Comparison of ENCODE assay signal across 8 cellular contexts in the genomic region with DNA sequence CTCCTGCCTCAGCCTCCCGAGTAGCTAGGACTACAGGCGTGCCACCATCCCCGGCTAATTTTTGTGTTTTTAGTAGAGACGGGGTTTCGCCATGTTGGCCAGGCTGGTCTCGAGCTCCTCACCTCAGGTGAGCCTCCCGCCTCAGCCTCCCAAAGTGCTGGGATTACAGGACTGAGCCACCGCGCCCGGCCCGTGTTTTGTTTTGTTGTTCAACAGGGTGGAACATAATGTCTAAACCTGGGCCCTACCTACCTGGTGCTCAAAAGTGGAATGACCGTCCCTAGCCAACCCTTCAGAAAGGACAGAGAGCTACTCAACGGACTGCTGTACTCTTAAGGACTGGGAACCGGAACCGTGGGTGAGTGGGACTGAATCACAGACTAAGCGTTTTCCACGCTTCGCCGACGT. TPM values are rescaled to one million over a fixed set of nuclear protein-coding genes. Genes with fewer than 3 reads are reported as not detected.
A peak's percentile ranks its signal among the peaks of the same experiment; 100 is the strongest.
DNase-seq lines count a peak whose midpoint lies in the region.

No MANE protein-coding gene starts in this region.

- no peaks in the 10 kb centered on the region for H3K27me3 Mint-ChIP-seq in T-helper 2 cell treated with Interferon-gamma antibody and Interleukin-4, amounts not matched to agents 5 μg/mL and 100 μg/mL, for 36 hours (ENCODE audit: low read depth)
- H3K27me3 Mint-ChIP-seq in activated T-helper 1 cell treated with anti-CD3 and anti-CD28 coated beads, Interleukin-12 subunit alpha, Interleukin-12 subunit beta, Interleukin-2, Interleukin-4 antibody, amounts not matched to agents 30 ng/mL and 10 ng/mL and 1 ng/mL, durations not matched to agents 14 hours and 24 hours and 36 hours (ENCODE audit: insufficient read depth), result no peaks in the 10 kb centered on the region

- intact Hi-C loops in activated T-helper 1 cell treated with anti-CD3 and anti-CD28 coated beads, Interleukin-12 subunit alpha, Interleukin-12 subunit beta, Interleukin-2, Interleukin-4 antibody, amounts not matched to agents 30 ng/mL and 10 ng/mL and 1 ng/mL, durations not matched to agents 14 hours and 24 hours and 36 hours (cut with micrococcal nuclease), result loop anchor here (1.0 to 5.0 kb wide), 10 partner anchors 16 to 967 kb away; a partner anchor contains a TSS

- no peaks in the 10 kb centered on the region for H3K9me3 ChIP-seq in iPS-20b (ENCODE audit: insufficient read depth, low read depth, low read length)

- H3K4me3 ChIP-seq in iPS-20b (ENCODE audit: low read length), result peak overlapping the region; percentile 82

- peaks cover 42% of the 10 kb centered on the region for H3K4me1 Mint-ChIP-seq in T-helper 2 cell treated with Interferon-gamma antibody and Interleukin-4, amounts not matched to agents 5 μg/mL and 100 μg/mL, for 36 hours (ENCODE audit: low read depth)
- H3K4me1 Mint-ChIP-seq in activated T-helper 1 cell treated with anti-CD3 and anti-CD28 coated beads, Interleukin-12 subunit alpha, Interleukin-12 subunit beta, Interleukin-2, Interleukin-4 antibody, amounts not matched to agents 30 ng/mL and 10 ng/mL and 1 ng/mL, durations not matched to agents 14 hours and 24 hours and 36 hours (ENCODE audit: low read depth), result peaks cover 46% of the 10 kb centered on the region

- peaks cover 11% of the 10 kb centered on the region for H3K4me1 ChIP-seq in iPS-20b (ENCODE audit: insufficient read depth, low read length)

- peak overlapping the region; percentile 97 for H3K4me3 Mint-ChIP-seq in T-helper 2 cell treated with Interferon-gamma antibody and Interleukin-4, amounts not matched to agents 5 μg/mL and 100 μg/mL, for 36 hours
- peak overlapping the region; percentile 99 for H3K4me3 Mint-ChIP-seq in activated T-helper 1 cell treated with anti-CD3 and anti-CD28 coated beads, Interleukin-12 subunit alpha, Interleukin-12 subunit beta, Interleukin-2, Interleukin-4 antibody, amounts not matched to agents 30 ng/mL and 10 ng/mL and 1 ng/mL, durations not matched to agents 14 hours and 24 hours and 36 hours

- H3K9me3 Mint-ChIP-seq in T-helper 2 cell treated with Interferon-gamma antibody and Interleukin-4, amounts not matched to agents 5 μg/mL and 100 μg/mL, for 36 hours, result no peaks in the 10 kb centered on the region
- no peaks in the 10 kb centered on the region for H3K9me3 Mint-ChIP-seq in activated T-helper 1 cell treated with anti-CD3 and anti-CD28 coated beads, Interleukin-12 subunit alpha, Interleukin-12 subunit beta, Interleukin-2, Interleukin-4 antibody, amounts not matched to agents 30 ng/mL and 10 ng/mL and 1 ng/mL, durations not matched to agents 14 hours and 24 hours and 36 hours

- H3K27ac ChIP-seq in iPS-20b (ENCODE audit: low read length), result peak overlapping the region; percentile 88
- H3K27ac ChIP-seq in substantia nigra (ENCODE audit: low read depth, low read length, poor library complexity, severe bottlenecking), result peak overlapping the region; percentile 97

- peaks cover 13% of the 10 kb centered on the region for H3K36me3 ChIP-seq in iPS-20b (ENCODE audit: insufficient read depth, low read depth, low read length)

- DNase-seq in T-helper 2 cell treated with Interferon-gamma antibody and Interleukin-4, amounts not matched to agents 5 μg/mL and 100 μg/mL, for 36 hours (ENCODE audit: low spot score), result no peak
- DNase-seq in T-helper 2 cell, result no peak
- DNase-seq in activated T-helper 1 cell treated with anti-CD3 and anti-CD28 coated beads, Interleukin-12 subunit alpha, Interleukin-12 subunit beta, Interleukin-2, Interleukin-4 antibody, amounts not matched to agents 30 ng/mL and 10 ng/mL and 1 ng/mL, durations not matched to agents 14 hours and 24 hours and 36 hours (ENCODE audit: low spot score), result no peak
- DNase-seq in substantia nigra (lab: John Stamatoyannopoulos, UW), result no peak
- DNase-seq in 8988T, result no peak
- DNase-seq in OCI-M2 (lab: John Stamatoyannopoulos, UW; ENCODE audit: unreplicated experiment), result no peak
- no peak for DNase-seq in AG08395 (ENCODE audit: low spot score)

- H3K9ac ChIP-seq in iPS-20b (ENCODE audit: low read depth, low read length), result peak overlapping the region; percentile 86; the same call in 1 of the 2 replicates

- peak overlapping the region; percentile 94 for H3K27ac Mint-ChIP-seq in T-helper 2 cell treated with Interferon-gamma antibody and Interleukin-4, amounts not matched to agents 5 μg/mL and 100 μg/mL, for 36 hours
- H3K27ac Mint-ChIP-seq in activated T-helper 1 cell treated with anti-CD3 and anti-CD28 coated beads, Interleukin-12 subunit alpha, Interleukin-12 subunit beta, Interleukin-2, Interleukin-4 antibody, amounts not matched to agents 30 ng/mL and 10 ng/mL and 1 ng/mL, durations not matched to agents 14 hours and 24 hours and 36 hours, result peak overlapping the region; percentile 97

- peaks cover 6% of the 10 kb centered on the region; the same call in 1 of the 2 replicates for H3K27me3 ChIP-seq in iPS-20b (ENCODE audit: insufficient read depth, low read length)

- peaks cover 29% of the 10 kb centered on the region for H3K36me3 Mint-ChIP-seq in T-helper 2 cell treated with Interferon-gamma antibody and Interleukin-4, amounts not matched to agents 5 μg/mL and 100 μg/mL, for 36 hours (ENCODE audit: low read depth)
- H3K36me3 Mint-ChIP-seq in activated T-helper 1 cell treated with anti-CD3 and anti-CD28 coated beads, Interleukin-12 subunit alpha, Interleukin-12 subunit beta, Interleukin-2, Interleukin-4 antibody, amounts not matched to agents 30 ng/mL and 10 ng/mL and 1 ng/mL, durations not matched to agents 14 hours and 24 hours and 36 hours (ENCODE audit: low read depth), result peaks cover 21% of the 10 kb centered on the region

RNA-seq across cellular contexts. Expression of a gene that starts 0.8 kb away (rescaled TPM):
- total RNA-seq in activated T-helper 1 cell treated with anti-CD3 and anti-CD28 coated beads, Interleukin-12 subunit alpha, Interleukin-12 subunit beta, Interleukin-2, Interleukin-4 antibody, amounts not matched to agents 30 ng/mL and 10 ng/mL and 1 ng/mL, durations not matched to agents 14 hours and 24 hours and 36 hours, result 134 and 140 TPM in 2 replicates

RNA-seq across cellular contexts. Expression of a gene that starts 11.7 kb away (rescaled TPM):
- not detected in 2 replicates for total RNA-seq in activated T-helper 1 cell treated with anti-CD3 and anti-CD28 coated beads, Interleukin-12 subunit alpha, Interleukin-12 subunit beta, Interleukin-2, Interleukin-4 antibody, amounts not matched to agents 30 ng/mL and 10 ng/mL and 1 ng/mL, durations not matched to agents 14 hours and 24 hours and 36 hours

RNA-seq across cellular contexts. Expression of a gene that starts 16.6 kb away (rescaled TPM):
- 365 and 380 TPM in 2 replicates for total RNA-seq in activated T-helper 1 cell treated with anti-CD3 and anti-CD28 coated beads, Interleukin-12 subunit alpha, Interleukin-12 subunit beta, Interleukin-2, Interleukin-4 antibody, amounts not matched to agents 30 ng/mL and 10 ng/mL and 1 ng/mL, durations not matched to agents 14 hours and 24 hours and 36 hours

RNA-seq across cellular contexts. Expression of a gene that starts 22.2 kb away (rescaled TPM):
- total RNA-seq in activated T-helper 1 cell treated with anti-CD3 and anti-CD28 coated beads, Interleukin-12 subunit alpha, Interleukin-12 subunit beta, Interleukin-2, Interleukin-4 antibody, amounts not matched to agents 30 ng/mL and 10 ng/mL and 1 ng/mL, durations not matched to agents 14 hours and 24 hours and 36 hours, result 1.0 and 1.3 TPM in 2 replicates

RNA-seq across cellular contexts. Expression of a gene that starts 26.2 kb away (rescaled TPM):
- total RNA-seq in activated T-helper 1 cell treated with anti-CD3 and anti-CD28 coated beads, Interleukin-12 subunit alpha, Interleukin-12 subunit beta, Interleukin-2, Interleukin-4 antibody, amounts not matched to agents 30 ng/mL and 10 ng/mL and 1 ng/mL, durations not matched to agents 14 hours and 24 hours and 36 hours, result 29.2 and 30.8 TPM in 2 replicates
